In genomic region chr4:39714171-39714570, GRCh38 we compare ENCODE assay signal across 17 cellular contexts. TPM values are rescaled to one million over a fixed set of nuclear protein-coding genes. Genes with fewer than 3 reads are reported as not detected.
A peak's percentile ranks its signal among the peaks of the same experiment; 100 is the strongest.
DNase-seq lines count a peak whose midpoint lies in the region; ATAC-seq and TF ChIP-seq lines count a peak whose summit lies in the region.
"Had no signal": no experiment of that assay in that cellular context is flagged by ENCODE, and none has a peak within 500 bp of the region (broad histone marks: within the 10 kb centered on the region; RNA-seq: fewer than 3 reads in every experiment).

No MANE protein-coding gene starts in this region.

- H3K56ac ChIP-seq in H9 (ENCODE audit: insufficient read length, low read depth, low read length), result no peak overlapping the region

- no peak overlapping the region for H3K4ac ChIP-seq in H9 (ENCODE audit: low read depth, low read length)

- peak overlapping the region in 2 of 3 experiments; percentile 74 to 79; a peak in 5 of 7 replicates for H3K27ac Mint-ChIP-seq in H9
- H3K27ac Mint-ChIP-seq in stimulated activated naive CD8-positive, alpha-beta T cell treated with anti-CD3 and anti-CD28 coated beads, Interleukin-15, amount 100 ng/mL, for 72 hours, result no peak overlapping the region
- H3K27ac Mint-ChIP-seq: effector memory CD8-positive, alpha-beta T cell had no signal

- peak overlapping the region; percentile 55 for H3K4me2 ChIP-seq in BLaER1
- no peak overlapping the region for H3K4me2 ChIP-seq in H9 (ENCODE audit: insufficient read depth, insufficient read length, low read length)

- 0 out of 2 replicates have a peak, but pooled peaks cover 4% of the 10 kb centered on the region for H3K9me3 ChIP-seq in BLaER1
- no peaks in the 10 kb centered on the region for H3K9me3 ChIP-seq in H9 (ENCODE audit: control insufficient read depth, low read depth, low read length)
- H3K9me3 ChIP-seq in ascending aorta, result no peaks in the 10 kb centered on the region
- H3K9me3 ChIP-seq: breast epithelium, vagina had no signal

- in situ Hi-C loops in GM13977 (cut with MboI; ENCODE audit: low pct_unique_long_range_greater_than_20kb, low sequenced_read_pairs, unreplicated experiment), result no loop called here

- H4K5ac ChIP-seq in H9 (ENCODE audit: insufficient read length, low read depth, low read length), result no peak overlapping the region

- H3T11ph ChIP-seq in H9 (ENCODE audit: low read length), result no peak overlapping the region

- WGBS in H9 (ENCODE audit: extremely low coverage, insufficient read length, low lambda C conversion rate), result no CpG with 5 or more reads among the region's 3 CpGs

- H3K36me3 ChIP-seq in BLaER1, result peaks cover 44% of the 10 kb centered on the region
- peaks cover 0 to 5% of the 10 kb centered on the region in 2 donors for H3K36me3 ChIP-seq in ascending aorta
- H3K36me3 ChIP-seq: breast epithelium, vagina had no signal

- no peak overlapping the region for H3K18ac ChIP-seq in H9 (ENCODE audit: insufficient read length, low read depth, low read length)

- no peak overlapping the region for H3K9ac ChIP-seq in BLaER1
- no peak overlapping the region for H3K9ac ChIP-seq in H9 (ENCODE audit: extremely low read depth, insufficient read length, low read length)

- H3K27me3 Mint-ChIP-seq in H9 (ENCODE audit: low read depth), result no peaks in the 10 kb centered on the region
- H3K27me3 Mint-ChIP-seq in stimulated activated naive CD8-positive, alpha-beta T cell treated with anti-CD3 and anti-CD28 coated beads, Interleukin-15, amount 100 ng/mL, for 72 hours, result no peaks in the 10 kb centered on the region
- H3K27me3 Mint-ChIP-seq: effector memory CD8-positive, alpha-beta T cell had no signal

- peaks cover 95% of the 10 kb centered on the region for H4K20me1 ChIP-seq in BLaER1
- no peaks in the 10 kb centered on the region for H4K20me1 ChIP-seq in H9 (ENCODE audit: control insufficient read depth, insufficient read depth, insufficient read length)

- no peak for DNase-seq in H9
- no peak for DNase-seq in ascending aorta (ENCODE audit: low spot score in 2 of 2)
- peak; percentile 47 for DNase-seq in myocyte (ENCODE audit: low read depth)
- DNase-seq in NCI-H146 treated with DMSO at 0.1 percent for 48 hours (lab: John Stamatoyannopoulos, UW; ENCODE audit: unreplicated experiment), result no peak
- no peak for DNase-seq in stimulated activated naive CD8-positive, alpha-beta T cell treated with anti-CD3 and anti-CD28 coated beads, Interleukin-15, amount 100 ng/mL, for 72 hours
- DNase-seq in GM13977 (ENCODE audit: low spot score), result no peak
- DNase-seq: activated naive CD4-positive, alpha-beta T cell treated with Interleukin-2 at 50 U/mL for 16 hours; DMS79 treated with DMSO at 0.1 percent for 48 hours; effector memory CD8-positive, alpha-beta T cell; foreskin keratinocyte; NCI-H1436 treated with DMSO at 0.1 percent for 48 hours; NCI-H226; occipital lobe had no signal

- no peaks in the 10 kb centered on the region for H3K27me3 ChIP-seq in BLaER1
- H3K27me3 ChIP-seq in H9 (ENCODE audit: insufficient read depth, low read length), result no peaks in the 10 kb centered on the region
- H3K27me3 ChIP-seq in ascending aorta, result no peaks in the 10 kb centered on the region
- H3K27me3 ChIP-seq: breast epithelium, foreskin keratinocyte, vagina had no signal

- peaks cover 14 to 41% (median 37%) of the 10 kb centered on the region in 3 experiments for H3K36me3 Mint-ChIP-seq in H9 (ENCODE audit: insufficient read depth in 1 of 3, low read depth in 3 of 3)

- no peak overlapping the region for H3K23ac ChIP-seq in H9 (ENCODE audit: insufficient read length, low read depth, low read length)

- no peak overlapping the region for H2BK5ac ChIP-seq in H9 (ENCODE audit: insufficient read length, low read length)

- ATAC-seq in GM21737 (IDR thresholded peaks at IDR 0.05; ENCODE audit: unreplicated experiment), result no peak
- ATAC-seq in stimulated activated naive CD8-positive, alpha-beta T cell treated with anti-CD3 and anti-CD28 coated beads, Interleukin-15, amount 100 ng/mL, for 72 hours, result no peak
- ATAC-seq: effector memory CD8-positive, alpha-beta T cell; foreskin keratinocyte had no signal

- intact Hi-C loops in ascending aorta (cut with DNase I), result loop anchor here (1.0 kb wide), 1 partner anchor 16 kb away; the partner anchor contains the start of gene UBE2K

- H3K79me1 ChIP-seq in H9 (ENCODE audit: insufficient read depth, low read depth, low read length, poor library complexity, severe bottlenecking), result peaks cover 8% of the 10 kb centered on the region

- no peak overlapping the region for H2BK120ac ChIP-seq in H9 (ENCODE audit: low read depth, low read length, poor library complexity, severe bottlenecking)

- H4K8ac ChIP-seq in H9 (replicated peaks; ENCODE audit: insufficient read length, low read depth, low read length), result no peak overlapping the region

- no peak overlapping the region for H2AFZ ChIP-seq in H9 (ENCODE audit: low read length)

- H3K4me3 ChIP-seq in BLaER1 (no peak overlapping the region), ascending aorta (no peak overlapping the region)
- H3K4me3 ChIP-seq: breast epithelium, vagina had no signal

- no peaks in the 10 kb centered on the region for H3K23me2 ChIP-seq in H9 (ENCODE audit: insufficient read length, low read depth, low read length, poor library complexity, severe bottlenecking)

- H3K4me1 ChIP-seq in BLaER1 (peaks cover 67% of the 10 kb centered on the region), H9 (ENCODE audit: insufficient read depth, low read length) (no peaks in the 10 kb centered on the region), ascending aorta (peaks cover 3 to 21% of the 10 kb centered on the region in 2 donors)
- H3K4me1 ChIP-seq: breast epithelium had no signal

- TF ChIP-seq CTCF in H9 (conservative IDR thresholded peaks at IDR 0.05) (no peak), ascending aorta (IDR thresholded peaks at IDR 0.05) (no peak), GM13977 (IDR thresholded peaks at IDR 0.05; ENCODE audit: extremely low read depth, insufficient read depth, missing control alignments) (no peak)

- H3K27ac ChIP-seq in BLaER1 (no peak overlapping the region), H9 (ENCODE audit: insufficient read length, low read depth, low read length) (no peak overlapping the region), ascending aorta (peak overlapping the region; percentile 11 to 33)
- H3K27ac ChIP-seq: breast epithelium, foreskin keratinocyte, vagina had no signal

- H2BK15ac ChIP-seq in H9 (ENCODE audit: low read depth, low read length), result no peak overlapping the region

- peaks cover 3 to 7% of the 10 kb centered on the region in 2 experiments; a peak in 3 of 4 replicates for H3K4me1 Mint-ChIP-seq in H9
- H3K4me1 Mint-ChIP-seq in stimulated activated naive CD8-positive, alpha-beta T cell treated with anti-CD3 and anti-CD28 coated beads, Interleukin-15, amount 100 ng/mL, for 72 hours, result peaks cover 52% of the 10 kb centered on the region

- no peak overlapping the region for H3K14ac ChIP-seq in H9 (ENCODE audit: insufficient read depth, low read length)

- no peaks in the 10 kb centered on the region for H3K9me3 Mint-ChIP-seq in H9
- H3K9me3 Mint-ChIP-seq in stimulated activated naive CD8-positive, alpha-beta T cell treated with anti-CD3 and anti-CD28 coated beads, Interleukin-15, amount 100 ng/mL, for 72 hours, result no peaks in the 10 kb centered on the region
- H3K9me3 Mint-ChIP-seq: effector memory CD8-positive, alpha-beta T cell had no signal

- H3K79me2 ChIP-seq in H9 (ENCODE audit: insufficient read depth, low read length), result peaks cover 41% of the 10 kb centered on the region; the same call in 1 of the 2 replicates

- H3K4me3 Mint-ChIP-seq in H9, result no peak overlapping the region
- H3K4me3 Mint-ChIP-seq in stimulated activated naive CD8-positive, alpha-beta T cell treated with anti-CD3 and anti-CD28 coated beads, Interleukin-15, amount 100 ng/mL, for 72 hours, result no peak overlapping the region
- H3K4me3 Mint-ChIP-seq: effector memory CD8-positive, alpha-beta T cell had no signal

- no peak overlapping the region for H4K91ac ChIP-seq in H9 (ENCODE audit: insufficient read length, low read depth, low read length)

- no peak overlapping the region for H2AK5ac ChIP-seq in H9 (ENCODE audit: insufficient read length, low read length)

- no peak overlapping the region for H2BK12ac ChIP-seq in H9 (ENCODE audit: insufficient read length, low read depth, low read length)

- no peak overlapping the region for H2BK20ac ChIP-seq in H9 (ENCODE audit: low read depth, low read length, poor library complexity, severe bottlenecking)

RNA-seq across cellular contexts. Expression of gene UBE2K, which starts 16.2 kb away (rescaled TPM):
- total RNA-seq in H9 (2021) (151 TPM in 2 replicates), ascending aorta (9.7 TPM), myocyte (18.4 and 24.5 TPM in 2 replicates)
- 88.5 TPM for polyA plus RNA-seq in myocyte (2012)

Comparison
In these comparisons a context has a peak if more than half of its experiments do, and no peak if none do; other contexts are left out.
1. H3K27ac ChIP-seq: peak in ascending aorta (2 of 2); none in BLaER1 (single experiment) and H9 (single experiment).
2. H3K27ac Mint-ChIP-seq: peak in H9 (2 of 3); none in stimulated activated naive CD8-positive, alpha-beta T cell treated with anti-CD3 and anti-CD28 coated beads, Interleukin-15, amount 100 ng/mL, for 72 hours (0 of 2).